In the genomic region with DNA sequence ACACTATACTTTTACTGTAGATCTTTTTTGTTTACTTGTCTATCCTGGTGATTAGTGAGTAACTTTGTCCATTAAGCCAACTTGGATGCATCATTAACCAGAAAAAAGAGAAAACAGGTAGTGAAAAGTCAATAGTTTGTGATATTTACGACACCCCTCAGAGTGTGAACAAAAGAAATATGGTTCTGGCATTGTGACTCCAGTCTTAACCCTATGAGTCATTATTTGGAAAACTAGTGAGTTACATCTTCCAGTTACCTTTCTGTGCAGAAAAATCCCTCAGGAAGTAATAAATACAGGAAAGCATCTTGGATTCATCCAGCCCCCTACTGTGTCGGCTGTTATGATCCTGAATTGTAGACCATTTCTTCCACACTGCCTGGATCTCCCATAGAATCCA, we compare ENCODE assay signal across 24 cellular contexts.
DNase-seq lines count a peak whose midpoint lies in the region; ATAC-seq and TF ChIP-seq lines count a peak whose summit lies in the region.
"Had no signal": no experiment of that assay in that cellular context is flagged by ENCODE, and none has a peak within 500 bp of the region (broad histone marks: within the 10 kb centered on the region; RNA-seq: fewer than 3 reads in every experiment).

No MANE protein-coding gene starts in this region.

- CTCF ChIA-PET in RWPE1 (lab: Yijun Ruan, JAX): no interaction called here

- H3K4me1 ChIP-seq in uterus (no peaks in the 10 kb centered on the region), esophagus squamous epithelium (no peaks in the 10 kb centered on the region)
- H3K4me1 ChIP-seq: SJCRH30 had no signal

- H3K9me3 ChIP-seq in uterus: no peaks in the 10 kb centered on the region
- no peaks in the 10 kb centered on the region for H3K9me3 ChIP-seq in esophagus squamous epithelium
- H3K9me3 ChIP-seq: SJCRH30 had no signal

- H3K27ac ChIP-seq in RWPE1 (no peak overlapping the region), uterus (peak overlapping the region; percentile 51 to 55), esophagus squamous epithelium (no peak overlapping the region)
- H3K27ac ChIP-seq: BLaER1 treated with 17β-estradiol and CSF1 and Interleukin-3, amounts not matched to agents 10 nM and 100 nM; GM23248; SJCRH30 had no signal

- no peaks in the 10 kb centered on the region for H3K36me3 ChIP-seq in uterus
- no peaks in the 10 kb centered on the region for H3K36me3 ChIP-seq in esophagus squamous epithelium
- H3K36me3 ChIP-seq: BLaER1 treated with 17β-estradiol and CSF1 and Interleukin-3, amounts not matched to agents 10 nM and 100 nM; SJCRH30 had no signal

- TF ChIP-seq CTCF in RWPE1 (conservative IDR thresholded peaks at IDR 0.05; ENCODE audit: low read depth): no peak
- TF ChIP-seq CTCF in uterus (IDR thresholded peaks at IDR 0.05): no peak
- TF ChIP-seq CTCF in esophagus squamous epithelium (IDR thresholded peaks at IDR 0.05): no peak

- DNase-seq in HT1080 (ENCODE audit: low read depth) (peak; percentile 48), RWPE1 (ENCODE audit: low spot score) (peak; percentile 4), kidney glomerular epithelial cell (lab: John Stamatoyannopoulos, UW) (peak; percentile 66), uterus (no peak), esophagus squamous epithelium (lab: John Stamatoyannopoulos, UW) (no peak)
- DNase-seq: ACHN; CD8-positive, alpha-beta T cell; DMS79; GM23248; H9; HFFc6; MM.1S; NCI-H1048; NCI-H1417 treated with DMSO at 0.1 percent for 48 hours; NCI-H1930; NCI-H510A; NCI-H748 treated with DMSO at 0.1 percent for 48 hours; SJCRH30 had no signal

- 44 to 61% methylated on average over 2 of the region's 2 CpGs for WGBS in esophagus squamous epithelium, 2 donors

- TF ChIP-seq POLR2A in uterus (IDR thresholded peaks at IDR 0.05) (no peak), esophagus squamous epithelium (IDR thresholded peaks at IDR 0.05) (no peak)

- H3K4me3 ChIP-seq in uterus (no peak overlapping the region), esophagus squamous epithelium (no peak overlapping the region)
- H3K4me3 ChIP-seq: BLaER1 treated with 17β-estradiol and CSF1 and Interleukin-3, amounts not matched to agents 10 nM and 100 nM; GM23248; K562; SJCRH30 had no signal

- POLR2A ChIA-PET in RWPE1 (lab: Yijun Ruan, JAX; ENCODE audit: low non-redundant PET): no interaction called here

- intact Hi-C loops in uterus (cut with DNase I; ENCODE audit: low total_unique reads): no loop called here
- intact Hi-C loops in esophagus squamous epithelium (cut with DNase I): no loop called here

- ATAC-seq in HG02852 (IDR thresholded peaks at IDR 0.05; ENCODE audit: unreplicated experiment): no peak
- no peak for ATAC-seq in GM21723 (IDR thresholded peaks at IDR 0.05; ENCODE audit: unreplicated experiment)
- ATAC-seq: CD8-positive, alpha-beta T cell; HepG2; K562; Panc1 had no signal

- H3K27me3 ChIP-seq in uterus (no peaks in the 10 kb centered on the region), esophagus squamous epithelium (no peaks in the 10 kb centered on the region)
- H3K27me3 ChIP-seq: BLaER1 treated with 17β-estradiol and CSF1 and Interleukin-3, amounts not matched to agents 10 nM and 100 nM; SJCRH30 had no signal

Comparison
In these comparisons a context has a peak if more than half of its experiments do, and no peak if none do; other contexts are left out.
1. DNase-seq: peak in HT1080 (single experiment), RWPE1 (single experiment) and kidney glomerular epithelial cell (single experiment); none in uterus (0 of 2) and esophagus squamous epithelium (single experiment).
2. H3K27ac ChIP-seq: peak in uterus (2 of 2); none in RWPE1 (single experiment) and esophagus squamous epithelium (0 of 4).